In genomic region chr22:35462558-35463230, GRCh38 we compare ENCODE assay signal across 21 cellular contexts.
"Had no signal": no experiment of that assay in that cellular context is flagged by ENCODE, and none has a peak within 500 bp of the region (broad histone marks: within the 10 kb centered on the region; RNA-seq: fewer than 3 reads in every experiment).

No MANE protein-coding gene starts in this region.

- H3K4me3 ChIP-seq: esophagus squamous epithelium, prostate gland, suprapubic skin had no signal

- H3K9me3 ChIP-seq: esophagus squamous epithelium, prostate gland, suprapubic skin had no signal

- H3K36me3 ChIP-seq: brain microvascular endothelial cell, esophagus squamous epithelium, prostate gland, suprapubic skin had no signal

- ATAC-seq: right cardiac atrium had no signal

- DNase-seq: activated CD4-positive, alpha-beta T cell treated with anti-CD3 and anti-CD28 coated beads, Interleukin-2, amount 10 ng/mL, durations not matched to agents 7 days and 5 days; activated CD4-positive, CD25-positive, alpha-beta regulatory T cell; activated CD8-positive, alpha-beta memory T cell treated with anti-CD3 and anti-CD28 coated beads, Interleukin-2, amount 50 U/mL, for 48 hours; activated gamma-delta T cell treated with Interleukin-2 at 50 U/mL for 16 hours; activated naive CD8-positive, alpha-beta T cell treated with anti-CD3 and anti-CD28 coated beads for 36 hours; anterior cingulate cortex; brain microvascular endothelial cell; cortex of kidney; effector CD8-positive, alpha-beta T cell; esophagus squamous epithelium; foreskin fibroblast; hippocampal formation; right cardiac atrium; small intestine; stimulated activated CD4-positive, alpha-beta T cell treated with anti-CD3 and anti-CD28 coated beads, Interleukin-4, amount 100 ng/mL, for 4 hours; stimulated activated CD8-positive, alpha-beta memory T cell treated with anti-CD3 and anti-CD28 coated beads, Interleukin-4, amount 100 ng/mL, for 48 hours; T-helper 2 cell; trophoblast cell had no signal

- H3K27ac ChIP-seq: brain microvascular endothelial cell, esophagus squamous epithelium, prostate gland, suprapubic skin had no signal

- H3K27me3 ChIP-seq: brain microvascular endothelial cell, suprapubic skin had no signal

- FAIRE-seq: endothelial cell of umbilical vein, small intestine had no signal
